In the genomic region with DNA sequence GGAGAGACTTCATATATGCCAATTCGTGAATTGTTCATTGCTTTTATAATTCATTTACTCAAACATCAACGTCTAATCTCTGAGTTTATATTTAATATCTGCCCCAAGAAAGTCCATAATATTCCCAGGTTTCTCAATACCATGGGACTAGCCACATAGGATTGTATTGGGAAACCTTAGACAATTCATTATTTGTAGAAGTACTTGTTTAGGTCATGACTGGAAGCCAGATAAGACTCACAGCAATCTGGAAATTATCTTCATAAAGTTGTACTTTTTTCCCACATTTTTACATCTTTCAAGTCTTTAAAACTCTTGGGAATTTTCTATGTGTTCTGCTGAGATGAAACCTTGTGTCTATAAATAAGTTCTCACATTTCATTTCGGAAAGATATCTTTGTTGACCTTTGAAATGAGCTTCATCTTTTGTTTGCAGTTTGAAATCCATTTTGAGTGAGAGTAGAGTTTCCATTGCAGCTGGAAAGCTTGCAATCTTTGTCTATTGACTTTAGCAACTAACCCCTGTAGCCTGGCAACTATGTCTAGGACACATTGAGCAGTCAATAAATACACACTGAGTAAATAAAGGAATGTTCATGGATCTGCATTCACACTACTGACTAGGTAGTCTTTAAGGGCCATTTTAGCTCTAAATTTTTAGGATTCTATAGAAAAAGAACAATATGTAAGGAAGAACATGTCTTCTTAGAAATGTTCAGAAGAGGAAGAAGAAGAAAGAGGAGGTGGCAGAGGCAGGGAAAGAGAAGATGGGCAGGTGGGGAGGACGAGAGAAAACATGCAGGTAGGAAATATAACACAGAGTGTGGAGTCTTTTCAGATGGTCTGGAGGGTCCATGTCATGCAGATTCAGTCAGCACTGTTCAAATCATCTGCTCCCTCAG, we compare ENCODE assay signal across 14 cellular contexts.
A peak's percentile ranks its signal among the peaks of the same experiment; 100 is the strongest.
DNase-seq lines count a peak whose midpoint lies in the region; ATAC-seq, FAIRE-seq and TF ChIP-seq lines count a peak whose summit lies in the region.
"Had no signal": no experiment of that assay in that cellular context is flagged by ENCODE, and none has a peak within 500 bp of the region (broad histone marks: within the 10 kb centered on the region; RNA-seq: fewer than 3 reads in every experiment).

No MANE protein-coding gene starts in this region.

- no peaks in the 10 kb centered on the region for H3K27me3 ChIP-seq in right atrium auricular region
- H3K27me3 ChIP-seq: brain microvascular endothelial cell had no signal

- peak overlapping the region; percentile 4 for H3K27ac Mint-ChIP-seq in type B pancreatic cell
- H3K27ac Mint-ChIP-seq in activated CD4-positive, alpha-beta T cell treated with anti-CD3 and anti-CD28 coated beads, Interleukin-2, amount 10 ng/mL, durations not matched to agents 7 days and 5 days: no peak overlapping the region
- H3K27ac Mint-ChIP-seq: activated CD4-positive, alpha-beta T cell treated with anti-CD3 and anti-CD28 coated beads, Interleukin-2, amount 10 ng/mL, durations not matched to agents 24 days and 14 days; stimulated activated effector memory CD8-positive, alpha-beta T cell treated with anti-CD3 and anti-CD28 coated beads, Interleukin-12 subunit alpha, Interleukin-12 subunit beta, amount 100 ng/mL, for 72 hours had no signal

- H3K4me3 ChIP-seq in right atrium auricular region: no peak overlapping the region

- H3K9me3 Mint-ChIP-seq in type B pancreatic cell: no peaks in the 10 kb centered on the region
- peaks cover 5% of the 10 kb centered on the region for H3K9me3 Mint-ChIP-seq in activated CD4-positive, alpha-beta T cell treated with anti-CD3 and anti-CD28 coated beads, Interleukin-2, amount 10 ng/mL, durations not matched to agents 7 days and 5 days

- peaks cover 23% of the 10 kb centered on the region for H3K4me1 Mint-ChIP-seq in type B pancreatic cell (ENCODE audit: unreplicated experiment)
- H3K4me1 Mint-ChIP-seq in activated CD4-positive, alpha-beta T cell treated with anti-CD3 and anti-CD28 coated beads, Interleukin-2, amount 10 ng/mL, durations not matched to agents 7 days and 5 days: no peaks in the 10 kb centered on the region
- H3K4me1 Mint-ChIP-seq: activated CD4-positive, alpha-beta T cell treated with anti-CD3 and anti-CD28 coated beads, Interleukin-2, amount 10 ng/mL, durations not matched to agents 24 days and 14 days; stimulated activated effector memory CD8-positive, alpha-beta T cell treated with anti-CD3 and anti-CD28 coated beads, Interleukin-12 subunit alpha, Interleukin-12 subunit beta, amount 100 ng/mL, for 72 hours had no signal

- POLR2A ChIA-PET in activated CD4-positive, alpha-beta T cell treated with anti-CD3 and anti-CD28 coated beads, Interleukin-2, amount 10 ng/mL, durations not matched to agents 7 days and 5 days (lab: Charles Lee): no interaction called here

- CTCF ChIA-PET in activated CD4-positive, alpha-beta T cell treated with anti-CD3 and anti-CD28 coated beads, Interleukin-2, amount 10 ng/mL, durations not matched to agents 7 days and 5 days (lab: Charles Lee): no interaction called here

- H3K27me3 Mint-ChIP-seq in type B pancreatic cell: no peaks in the 10 kb centered on the region
- no peaks in the 10 kb centered on the region for H3K27me3 Mint-ChIP-seq in activated CD4-positive, alpha-beta T cell treated with anti-CD3 and anti-CD28 coated beads, Interleukin-2, amount 10 ng/mL, durations not matched to agents 7 days and 5 days
- H3K27me3 Mint-ChIP-seq: activated CD4-positive, alpha-beta T cell treated with anti-CD3 and anti-CD28 coated beads, Interleukin-2, amount 10 ng/mL, durations not matched to agents 24 days and 14 days had no signal

- TF ChIP-seq CTCF in right atrium auricular region (IDR thresholded peaks at IDR 0.05) (no peak), type B pancreatic cell (conservative IDR thresholded peaks at IDR 0.05) (no peak)

- FAIRE-seq in islet of Langerhans (lab: Jason Lieb, UNC): peak; percentile 99

- intact Hi-C loops in Right ventricle myocardium superior (cut with DNase I): no loop called here

- DNase-seq in Right ventricle myocardium superior (no peak), right atrium auricular region (ENCODE audit: low spot score) (no peak), NCI-H748 (lab: John Stamatoyannopoulos, UW; ENCODE audit: unreplicated experiment) (peak; percentile 96), type B pancreatic cell (ENCODE audit: extremely low spot score, unreplicated experiment) (no peak), HCEC 1CT (no peak), NOMO-1 (lab: John Stamatoyannopoulos, UW; ENCODE audit: unreplicated experiment in 2 of 2) (no peak)
- DNase-seq in activated CD4-positive, alpha-beta T cell treated with anti-CD3 and anti-CD28 coated beads, Interleukin-2, amount 10 ng/mL, durations not matched to agents 7 days and 5 days: no peak
- DNase-seq: activated CD4-positive, alpha-beta T cell treated with anti-CD3 and anti-CD28 coated beads, Interleukin-2, amount 10 ng/mL, durations not matched to agents 24 days and 14 days; brain microvascular endothelial cell; hippocampal formation; posterior cingulate gyrus; T-helper 1 cell had no signal

- peaks cover 0 to 6% of the 10 kb centered on the region in 2 donors for H3K9me3 ChIP-seq in right atrium auricular region

- peak overlapping the region; percentile 53 for H3K4me3 Mint-ChIP-seq in type B pancreatic cell
- no peak overlapping the region for H3K4me3 Mint-ChIP-seq in activated CD4-positive, alpha-beta T cell treated with anti-CD3 and anti-CD28 coated beads, Interleukin-2, amount 10 ng/mL, durations not matched to agents 7 days and 5 days
- H3K4me3 Mint-ChIP-seq: activated CD4-positive, alpha-beta T cell treated with anti-CD3 and anti-CD28 coated beads, Interleukin-2, amount 10 ng/mL, durations not matched to agents 24 days and 14 days; stimulated activated effector memory CD8-positive, alpha-beta T cell treated with anti-CD3 and anti-CD28 coated beads, Interleukin-12 subunit alpha, Interleukin-12 subunit beta, amount 100 ng/mL, for 72 hours had no signal

- no peak overlapping the region for H3K27ac ChIP-seq in right atrium auricular region
- H3K27ac ChIP-seq: brain microvascular endothelial cell had no signal

- H3K36me3 Mint-ChIP-seq in type B pancreatic cell: no peaks in the 10 kb centered on the region
- H3K36me3 Mint-ChIP-seq in activated CD4-positive, alpha-beta T cell treated with anti-CD3 and anti-CD28 coated beads, Interleukin-2, amount 10 ng/mL, durations not matched to agents 7 days and 5 days (ENCODE audit: low read depth): no peaks in the 10 kb centered on the region
- H3K36me3 Mint-ChIP-seq: stimulated activated effector memory CD8-positive, alpha-beta T cell treated with anti-CD3 and anti-CD28 coated beads, Interleukin-12 subunit alpha, Interleukin-12 subunit beta, amount 100 ng/mL, for 72 hours had no signal

- H3K36me3 ChIP-seq in right atrium auricular region: no peaks in the 10 kb centered on the region
- H3K36me3 ChIP-seq: brain microvascular endothelial cell had no signal

- ATAC-seq in Right ventricle myocardium superior (ENCODE audit: poor library complexity): peak; percentile 89
- ATAC-seq: stimulated activated effector memory CD8-positive, alpha-beta T cell treated with anti-CD3 and anti-CD28 coated beads, Interleukin-12 subunit alpha, Interleukin-12 subunit beta, amount 100 ng/mL, for 72 hours had no signal

- H3K4me1 ChIP-seq in right atrium auricular region: peaks cover 0 to 13% of the 10 kb centered on the region in 2 donors
